In the genomic region with DNA sequence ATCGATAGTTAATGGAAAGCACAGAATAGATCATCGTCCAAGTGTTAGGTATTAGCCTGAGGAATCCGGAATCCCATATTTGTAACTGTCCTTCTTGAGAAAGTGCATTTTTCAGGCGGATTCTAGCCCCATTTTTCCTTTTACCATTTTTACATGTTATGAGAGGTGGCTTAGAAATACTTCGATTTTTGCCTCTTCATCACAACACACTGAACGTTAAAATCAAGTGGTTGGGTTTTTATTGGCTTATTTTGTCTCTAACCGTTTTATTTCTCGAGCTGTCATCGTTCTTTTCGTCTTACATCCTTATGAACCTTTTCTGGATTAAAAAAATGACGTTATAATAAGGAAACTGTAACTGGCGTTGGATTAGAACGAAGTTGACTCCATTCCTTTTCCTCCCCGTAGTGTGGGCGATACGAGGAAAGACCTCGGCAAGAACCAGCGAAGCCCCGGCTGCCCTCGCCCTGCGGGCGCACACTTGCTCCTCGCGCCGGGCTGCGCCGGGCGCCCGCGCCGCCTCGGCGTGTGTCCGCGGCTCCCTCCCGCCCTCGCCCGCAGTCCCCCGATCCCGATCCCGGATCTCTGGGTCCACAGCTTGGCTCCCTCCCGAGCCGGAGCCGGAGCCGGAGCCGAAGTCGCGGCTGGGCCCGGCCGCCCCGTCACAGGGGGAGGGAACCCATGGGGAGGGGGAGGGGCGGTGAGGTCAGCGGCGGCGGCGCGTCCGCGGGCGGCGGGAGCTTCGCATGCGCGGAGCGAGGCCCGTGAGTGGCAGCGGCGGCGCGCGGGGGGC, we compare ENCODE assay signal across 11 cellular contexts. TPM values are rescaled to one million over a fixed set of nuclear protein-coding genes. Genes with fewer than 3 reads are reported as not detected.
DNase-seq lines count a peak whose midpoint lies in the region; ATAC-seq and TF ChIP-seq lines count a peak whose summit lies in the region.
"Not testable (repeated sequence)": the region's sequence is repeated elsewhere in the genome, so short reads cannot be mapped to it uniquely, and the experiment has no call there.
"Had no signal": no experiment of that assay in that cellular context is flagged by ENCODE, and none has a peak within 500 bp of the region (broad histone marks: within the 10 kb centered on the region; RNA-seq: fewer than 3 reads in every experiment).

No MANE protein-coding gene starts in this region.

- H3K4me3 Mint-ChIP-seq in activated CD8-positive, alpha-beta T cell treated with anti-CD3 and anti-CD28 coated beads for 36 hours, result peak overlapping the region; percentile 45

- H3K27ac Mint-ChIP-seq in activated CD8-positive, alpha-beta T cell treated with anti-CD3 and anti-CD28 coated beads for 36 hours, result not testable (repeated sequence)

- H3K4me1 Mint-ChIP-seq in activated CD8-positive, alpha-beta T cell treated with anti-CD3 and anti-CD28 coated beads for 36 hours (ENCODE audit: low read depth), result not testable (repeated sequence)

- not testable (repeated sequence) for TF ChIP-seq CTCF in activated CD8-positive, alpha-beta T cell treated with anti-CD3 and anti-CD28 coated beads for 36 hours (IDR thresholded peaks at IDR 0.05); fibroblast of the aortic adventitia (IDR thresholded peaks at IDR 0.05; ENCODE audit: insufficient read depth, low read length); lower leg skin (IDR thresholded peaks at IDR 0.05); stomach (IDR thresholded peaks at IDR 0.05)

- H3K4me3 ChIP-seq in fibroblast of the aortic adventitia (ENCODE audit: low read depth, low read length) (peak overlapping the region; percentile 55), lower leg skin (ENCODE audit: low read depth, poor library complexity, severe bottlenecking) (peak overlapping the region; percentile 59), stomach (peak overlapping the region; percentile 39 to 53 (median 46))

- not testable (repeated sequence) for H3K36me3 Mint-ChIP-seq in activated CD8-positive, alpha-beta T cell treated with anti-CD3 and anti-CD28 coated beads for 36 hours (ENCODE audit: low read depth)

- CTCF ChIA-PET in activated CD8-positive, alpha-beta T cell treated with anti-CD3 and anti-CD28 coated beads for 36 hours (lab: Charles Lee), result not testable (repeated sequence)

- H3K27me3 Mint-ChIP-seq in activated CD8-positive, alpha-beta T cell treated with anti-CD3 and anti-CD28 coated beads for 36 hours, result peaks cover 41% of the 10 kb centered on the region

- TF ChIP-seq POLR2A in lower leg skin (IDR thresholded peaks at IDR 0.05); stomach (IDR thresholded peaks at IDR 0.05): not testable (repeated sequence)

- ATAC-seq in activated CD8-positive, alpha-beta T cell treated with anti-CD3 and anti-CD28 coated beads for 36 hours, result peak; percentile 61

- 6 to 8% methylated on average over 38 to 47 of the region's 71 CpGs for WGBS in lower leg skin, 2 donors
- WGBS in stomach, 5 donors, result 7 to 11% (median 9%) methylated on average over 36 to 71 of the region's 71 CpGs

- peaks cover 0 to 23% (median 0%) of the 10 kb centered on the region in 4 donors for H3K9me3 ChIP-seq in stomach

- H3K9me3 Mint-ChIP-seq in activated CD8-positive, alpha-beta T cell treated with anti-CD3 and anti-CD28 coated beads for 36 hours, result not testable (repeated sequence)

- peaks cover 0 to 74% (median 23%) of the 10 kb centered on the region in 3 donors for H3K27me3 ChIP-seq in stomach

- not testable (repeated sequence) for TF ChIP-seq EP300 in stomach (IDR thresholded peaks at IDR 0.05)

- not testable (repeated sequence) for H3K36me3 ChIP-seq in stomach

- peak overlapping the region in 3 of 5 donors; percentile 71 to 92 (median 88) for H3K27ac ChIP-seq in stomach

- H3K4me1 ChIP-seq in stomach, result peaks cover 0 to 16% (median 2%) of the 10 kb centered on the region in 4 donors

- DNase-seq in AG08396 (ENCODE audit: low spot score) (peak; percentile 84), LHCN-M2 (ENCODE audit: low read depth) (peak; percentile 61), amygdala (lab: John Stamatoyannopoulos, UW) (peak in 51 of 56 donors; percentile 4 to 86 (median 61)), fibroblast of the aortic adventitia (ENCODE audit: low read depth) (peak; percentile 71), lower leg skin (ENCODE audit: low spot score in 2 of 2) (peak; percentile 43 to 91), putamen (ENCODE audit: low spot score) (peak; percentile 82)
- DNase-seq in activated CD8-positive, alpha-beta T cell treated with anti-CD3 and anti-CD28 coated beads for 36 hours, result peak; percentile 31
- DNase-seq in stomach, result not testable (repeated sequence)

- POLR2A ChIA-PET in activated CD8-positive, alpha-beta T cell treated with anti-CD3 and anti-CD28 coated beads for 36 hours (lab: Charles Lee), result not testable (repeated sequence)

- intact Hi-C loops in activated CD8-positive, alpha-beta T cell treated with anti-CD3 and anti-CD28 coated beads for 36 hours (cut with micrococcal nuclease); lower leg skin (cut with DNase I; ENCODE audit: low total_unique reads); stomach (cut with DNase I; ENCODE audit: low total_unique reads): not testable (repeated sequence)

RNA-seq across cellular contexts. Expression of a gene that starts 8.2 kb away (rescaled TPM):
- not detected in 2 replicates for total RNA-seq in LHCN-M2 (2014; rRNA removed)
- polyA plus RNA-seq in LHCN-M2 (2012), result not detected
- not detected for total RNA-seq in activated CD8-positive, alpha-beta T cell treated with anti-CD3 and anti-CD28 coated beads for 36 hours
- total RNA-seq in fibroblast of the aortic adventitia (ENCODE audit: low replicate concordance), result not detected in 2 replicates
- total RNA-seq in lower leg skin, result not detected
- not detected for total RNA-seq in stomach
- polyA plus RNA-seq in stomach, result not detected
- total RNA-seq: G401, OCI-LY7 had no signal
- polyA plus RNA-seq: A549 had no signal
